In genomic region chr10:22341190-22341935, GRCh38 we compare ENCODE assay signal across 8 cellular contexts. TPM values are rescaled to one million over a fixed set of nuclear protein-coding genes. Genes with fewer than 3 reads are reported as not detected.
DNase-seq lines count a peak whose midpoint lies in the region; ATAC-seq and FAIRE-seq lines count a peak whose summit lies in the region.

No MANE protein-coding gene starts in this region.

- peaks cover 67% of the 10 kb centered on the region for H3K27me3 Mint-ChIP-seq in activated naive CD4-positive, alpha-beta T cell treated with anti-CD3 and anti-CD28 coated beads, Interleukin-2, amount 50 U/mL, for 24 hours

- DNase-seq in small intestine = no peak
- DNase-seq in amniotic stem cell (lab: John Stamatoyannopoulos, UW) = no peak
- DNase-seq in RCC 7860 (ENCODE audit: low spot score) = no peak

- peaks cover 39% of the 10 kb centered on the region for H4K20me1 ChIP-seq in BLaER1

- H3K27ac ChIP-seq in BLaER1 (peak overlapping the region; percentile 98), small intestine (ENCODE audit: low read depth in 1 of 2, low read length in 1 of 2) (peak overlapping the region in 1 of 2 donors; percentile 99)

- H3K36me3 Mint-ChIP-seq in activated naive CD4-positive, alpha-beta T cell treated with anti-CD3 and anti-CD28 coated beads, Interleukin-2, amount 50 U/mL, for 24 hours = peaks cover 2% of the 10 kb centered on the region

- ATAC-seq in GM19328 (IDR thresholded peaks at IDR 0.05; ENCODE audit: unreplicated experiment) (peak; percentile 4), HG03460 (IDR thresholded peaks at IDR 0.05; ENCODE audit: unreplicated experiment) (peak; percentile 6)

- FAIRE-seq in small intestine (lab: Jason Lieb, UNC) (no peak), RCC 7860 (lab: Jason Lieb, UNC) (no peak)

- H3K4me1 ChIP-seq in BLaER1 (peaks cover 60% of the 10 kb centered on the region), small intestine (ENCODE audit: control insufficient read depth in 2 of 2, insufficient read depth in 1 of 2, low read depth in 1 of 2, low read length in 1 of 2) (peaks cover 0 to 1% of the 10 kb centered on the region in 2 donors)

- peak overlapping the region; percentile 55 for H3K27ac Mint-ChIP-seq in activated naive CD4-positive, alpha-beta T cell treated with anti-CD3 and anti-CD28 coated beads, Interleukin-2, amount 50 U/mL, for 24 hours

- H3K9me3 Mint-ChIP-seq in activated naive CD4-positive, alpha-beta T cell treated with anti-CD3 and anti-CD28 coated beads, Interleukin-2, amount 50 U/mL, for 24 hours = peaks cover 8% of the 10 kb centered on the region

- WGBS in small intestine, 3 donors = 1 to 2% (median 2%) methylated on average over 38 to 40 of the region's 40 CpGs

- peak overlapping the region; percentile 95 for H3K9ac ChIP-seq in BLaER1

- H3K4me2 ChIP-seq in BLaER1 = peak overlapping the region; percentile 79

- no peaks in the 10 kb centered on the region for H3K36me3 ChIP-seq in BLaER1
- H3K36me3 ChIP-seq in small intestine (ENCODE audit: control insufficient read depth in 2 of 2, insufficient read depth in 2 of 2, low read length in 2 of 2) = no peaks in the 10 kb centered on the region

- H3K4me3 ChIP-seq in BLaER1 = peak overlapping the region; percentile 77
- H3K4me3 ChIP-seq in iPS-11a (ENCODE audit: low read depth, low read length) = peak overlapping the region; percentile 42
- peak overlapping the region; percentile 89 to 92 for H3K4me3 ChIP-seq in small intestine (ENCODE audit: low read depth in 1 of 2, low read length in 2 of 2)

- peaks cover 14% of the 10 kb centered on the region for H3K4me1 Mint-ChIP-seq in activated naive CD4-positive, alpha-beta T cell treated with anti-CD3 and anti-CD28 coated beads, Interleukin-2, amount 50 U/mL, for 24 hours

- peaks cover 14% of the 10 kb centered on the region for H3K9me3 ChIP-seq in BLaER1
- H3K9me3 ChIP-seq in small intestine (ENCODE audit: control insufficient read depth, low read depth) = no peaks in the 10 kb centered on the region

- H3K27me3 ChIP-seq in BLaER1 = peaks cover 98% of the 10 kb centered on the region
- peaks cover 10 to 32% of the 10 kb centered on the region in 2 donors for H3K27me3 ChIP-seq in small intestine (ENCODE audit: control insufficient read depth in 2 of 2, insufficient read depth in 2 of 2, low read length in 2 of 2)

- H3K4me3 Mint-ChIP-seq in activated naive CD4-positive, alpha-beta T cell treated with anti-CD3 and anti-CD28 coated beads, Interleukin-2, amount 50 U/mL, for 24 hours = peak overlapping the region; percentile 59

RNA-seq across cellular contexts. Expression of gene SPAG6, which starts 3.9 kb away (rescaled TPM):
- polyA plus RNA-seq in small intestine = under 1 TPM in 2 of 3 donors, not detected in 1; 0.04 to 0.27 TPM

RNA-seq across cellular contexts. Expression of gene BMI1, which starts 20.5 kb away (rescaled TPM):
- 10 to 100 TPM; 10.3 to 22.0 (median 17.3) TPM for polyA plus RNA-seq in small intestine

RNA-seq across cellular contexts. Expression of gene COMMD3, which starts 25.2 kb away (rescaled TPM):
- 10 to 100 TPM; 44.3 to 71.8 (median 70.3) TPM for polyA plus RNA-seq in small intestine
